ENCODE assay signal across 30 cellular contexts in the genomic region with DNA sequence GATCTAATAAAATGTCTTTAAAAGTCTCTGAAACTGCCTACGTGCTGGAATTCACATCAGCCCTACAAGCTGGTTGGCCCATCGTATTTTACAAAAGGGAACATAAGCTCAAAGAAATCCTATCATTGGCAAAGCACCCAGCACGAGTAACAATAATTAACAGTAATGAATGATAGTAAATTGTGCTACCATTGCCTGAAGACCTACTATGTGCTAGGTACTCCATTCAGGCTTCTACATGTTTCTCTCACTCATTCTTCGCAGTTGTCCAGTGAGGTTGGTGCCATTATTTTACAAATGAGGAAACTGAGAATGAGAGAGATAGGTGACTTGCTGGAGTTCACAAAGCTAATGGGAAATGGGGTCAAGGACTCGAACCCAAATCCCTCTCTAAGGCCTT. TPM values are rescaled to one million over a fixed set of nuclear protein-coding genes. Genes with fewer than 3 reads are reported as not detected.
"Had no signal": no experiment of that assay in that cellular context is flagged by ENCODE, and none has a peak within 500 bp of the region (broad histone marks: within the 10 kb centered on the region; RNA-seq: fewer than 3 reads in every experiment).

No MANE protein-coding gene starts in this region.

- H3K27me3 ChIP-seq: adrenal gland, body of pancreas had no signal

- ATAC-seq: activated CD8-positive, alpha-beta T cell treated with anti-CD3 and anti-CD28 coated beads for 36 hours; activated naive CD8-positive, alpha-beta T cell treated with anti-CD3 and anti-CD28 coated beads, Interleukin-2, amount 50 U/mL, for 24 hours; body of pancreas; esophagus mucosa had no signal

- H3K27ac ChIP-seq: adrenal gland, body of pancreas had no signal

- H3K9me3 ChIP-seq: adrenal gland, body of pancreas had no signal

- H3K27ac Mint-ChIP-seq: activated CD8-positive, alpha-beta T cell treated with anti-CD3 and anti-CD28 coated beads for 36 hours; activated naive CD4-positive, alpha-beta T cell treated with anti-CD3 and anti-CD28 coated beads for 36 hours; activated naive CD8-positive, alpha-beta T cell treated with anti-CD3 and anti-CD28 coated beads for 36 hours; activated naive CD8-positive, alpha-beta T cell treated with anti-CD3 and anti-CD28 coated beads, Interleukin-2, amount 50 U/mL, for 24 hours; activated T-helper 1 cell treated with anti-CD3 and anti-CD28 coated beads, Interleukin-12 subunit alpha, Interleukin-12 subunit beta, Interleukin-2, Interleukin-4 antibody, amounts not matched to agents 30 ng/mL and 10 ng/mL and 1 ng/mL, durations not matched to agents 14 hours and 24 hours and 36 hours; activated T-helper 2 cell treated with anti-CD3 and anti-CD28 coated beads, Interferon-gamma antibody, Interleukin-2, Interleukin-4, amounts not matched to agents 10 μg/mL and 5 μg/mL and 100 μg/mL, durations not matched to agents 14 hours and 24 hours and 36 hours had no signal

- H3K36me3 ChIP-seq: adrenal gland had no signal

- H3K4me3 Mint-ChIP-seq: activated CD8-positive, alpha-beta T cell treated with anti-CD3 and anti-CD28 coated beads for 36 hours; activated naive CD4-positive, alpha-beta T cell treated with anti-CD3 and anti-CD28 coated beads for 36 hours; activated naive CD8-positive, alpha-beta T cell treated with anti-CD3 and anti-CD28 coated beads for 36 hours; activated naive CD8-positive, alpha-beta T cell treated with anti-CD3 and anti-CD28 coated beads, Interleukin-2, amount 50 U/mL, for 24 hours; activated T-helper 1 cell treated with anti-CD3 and anti-CD28 coated beads, Interleukin-12 subunit alpha, Interleukin-12 subunit beta, Interleukin-2, Interleukin-4 antibody, amounts not matched to agents 30 ng/mL and 10 ng/mL and 1 ng/mL, durations not matched to agents 14 hours and 24 hours and 36 hours had no signal

- DNase-seq: activated CD4-positive, alpha-beta T cell treated with anti-CD3 and anti-CD28 coated beads for 4 hours; activated CD4-positive, alpha-beta T cell treated with anti-CD3 and anti-CD28 coated beads, Interleukin-2, amount 50 U/mL, for 1 hour; activated CD4-positive, alpha-beta T cell treated with anti-CD3 and anti-CD28 coated beads, Interleukin-2, amount 50 U/mL, for 48 hours; activated CD4-positive, CD25-positive, alpha-beta regulatory T cell; activated CD4-positive, CD25-positive, alpha-beta regulatory T cell treated with anti-CD3 and anti-CD28 coated beads, Interleukin-2, amount 50 U/mL, for 72 hours; activated CD8-positive, alpha-beta memory T cell treated with anti-CD3 and anti-CD28 coated beads for 24 hours; activated CD8-positive, alpha-beta T cell treated with anti-CD3 and anti-CD28 coated beads for 36 hours; activated naive CD4-positive, alpha-beta T cell treated with anti-CD3 and anti-CD28 coated beads for 36 hours; activated naive CD8-positive, alpha-beta T cell treated with anti-CD3 and anti-CD28 coated beads for 36 hours; activated naive CD8-positive, alpha-beta T cell treated with anti-CD3 and anti-CD28 coated beads, Interleukin-2, amount 50 U/mL, for 24 hours; activated T-cell treated with anti-CD3 and anti-CD28 coated beads, Interleukin-2, amount 50 U/mL, for 1 hour; activated T-cell treated with anti-CD3 and anti-CD28 coated beads, Interleukin-2, amount 50 U/mL, for 48 hours; adrenal gland; amygdala; aorta; body of pancreas; caudate nucleus; cortex of kidney; dermis blood vessel endothelial cell; effector CD8-positive, alpha-beta T cell; foreskin fibroblast; head of caudate nucleus; SW 1271; T-helper 1 cell; T-helper 2 cell had no signal

- H3K4me3 ChIP-seq: adrenal gland, body of pancreas had no signal

- H3K9me3 Mint-ChIP-seq: activated CD8-positive, alpha-beta T cell treated with anti-CD3 and anti-CD28 coated beads for 36 hours; activated naive CD4-positive, alpha-beta T cell treated with anti-CD3 and anti-CD28 coated beads for 36 hours; activated naive CD4-positive, alpha-beta T cell treated with anti-CD3 and anti-CD28 coated beads, Interleukin-2, amount 50 U/mL, for 24 hours; activated naive CD8-positive, alpha-beta T cell treated with anti-CD3 and anti-CD28 coated beads for 36 hours; activated naive CD8-positive, alpha-beta T cell treated with anti-CD3 and anti-CD28 coated beads, Interleukin-2, amount 50 U/mL, for 24 hours; activated T-helper 1 cell treated with anti-CD3 and anti-CD28 coated beads, Interleukin-12 subunit alpha, Interleukin-12 subunit beta, Interleukin-2, Interleukin-4 antibody, amounts not matched to agents 30 ng/mL and 10 ng/mL and 1 ng/mL, durations not matched to agents 14 hours and 24 hours and 36 hours; activated T-helper 2 cell treated with anti-CD3 and anti-CD28 coated beads, Interferon-gamma antibody, Interleukin-2, Interleukin-4, amounts not matched to agents 10 μg/mL and 5 μg/mL and 100 μg/mL, durations not matched to agents 14 hours and 24 hours and 36 hours had no signal

- H3K36me3 Mint-ChIP-seq: activated naive CD4-positive, alpha-beta T cell treated with anti-CD3 and anti-CD28 coated beads, Interleukin-2, amount 50 U/mL, for 24 hours; activated naive CD8-positive, alpha-beta T cell treated with anti-CD3 and anti-CD28 coated beads for 36 hours had no signal

- H3K4me1 ChIP-seq: adrenal gland had no signal

RNA-seq across cellular contexts. Expression of gene EPHB3, which starts 7.1 kb away (rescaled TPM):
- total RNA-seq: activated naive CD4-positive, alpha-beta T cell treated with anti-CD3 and anti-CD28 coated beads for 36 hours; activated T-helper 2 cell treated with anti-CD3 and anti-CD28 coated beads, Interferon-gamma antibody, Interleukin-2, Interleukin-4, amounts not matched to agents 10 μg/mL and 5 μg/mL and 100 μg/mL, durations not matched to agents 14 hours and 24 hours and 36 hours; endothelial cell of umbilical vein had no signal
